ENCODE assay signal across 8 cellular contexts in the genomic region with DNA sequence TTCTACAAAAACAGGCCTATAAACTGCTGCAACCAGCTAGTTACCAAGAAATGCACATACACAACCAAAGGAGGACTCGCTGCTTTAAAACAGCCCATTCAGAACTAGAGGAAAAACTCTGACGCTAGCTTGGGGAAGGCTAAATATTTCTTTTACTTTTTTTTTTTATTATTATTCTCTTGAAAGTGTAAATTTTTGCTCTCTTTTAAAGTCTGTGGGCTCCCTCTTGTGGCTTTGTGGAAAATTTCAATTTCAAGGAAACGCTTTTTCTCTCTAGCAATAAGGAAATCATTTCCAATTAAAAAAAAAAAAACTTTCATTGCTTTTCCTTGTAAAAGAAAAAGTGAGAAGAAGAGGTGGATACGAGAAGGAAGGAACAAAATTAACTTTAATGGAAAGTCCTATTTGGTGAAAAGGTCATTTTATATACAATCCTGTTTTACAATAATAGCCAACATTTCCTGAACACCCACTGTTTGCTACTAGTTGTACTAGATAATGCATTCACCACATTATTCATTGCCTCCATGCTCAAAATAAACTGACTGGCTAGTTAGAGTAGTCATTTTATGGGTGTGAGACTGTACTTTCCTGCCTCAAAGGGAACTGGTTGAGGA. TPM values are rescaled to one million over a fixed set of nuclear protein-coding genes. Genes with fewer than 3 reads are reported as not detected.
DNase-seq lines count a peak whose midpoint lies in the region; ATAC-seq and TF ChIP-seq lines count a peak whose summit lies in the region.

No MANE protein-coding gene starts in this region.

- DNase-seq in AG20443 (ENCODE audit: low spot score) (peak; percentile 38), HAP-1 (ENCODE audit: low spot score in 2 of 2) (peak; percentile 12 to 36), SW480 (ENCODE audit: low spot score) (peak; percentile 42), hepatocyte (ENCODE audit: low spot score) (peak; percentile 62), testis (no peak), occipital lobe (lab: John Stamatoyannopoulos, UW) (no peak)

- H3K4me1 ChIP-seq in HAP-1 (peaks cover 3% of the 10 kb centered on the region; the same call in 1 of the 2 replicates), hepatocyte (ENCODE audit: insufficient read depth) (no peaks in the 10 kb centered on the region), testis (peaks cover 6% of the 10 kb centered on the region)

- H3K9me3 ChIP-seq in HAP-1: no peaks in the 10 kb centered on the region
- H3K9me3 ChIP-seq in hepatocyte (ENCODE audit: low read depth): no peaks in the 10 kb centered on the region
- no peaks in the 10 kb centered on the region for H3K9me3 ChIP-seq in testis

- no peak overlapping the region for H3K4me2 ChIP-seq in hepatocyte

- 11% methylated on average over 4 of the region's 4 CpGs for WGBS in hepatocyte (ENCODE audit: low lambda C conversion rate, missing lambda C conversion rate)
- 36 to 48% methylated on average over 4 of the region's 4 CpGs for WGBS in testis, 2 donors

- no peaks in the 10 kb centered on the region for H3K36me3 ChIP-seq in HAP-1 (replicated peaks)
- no peaks in the 10 kb centered on the region for H3K36me3 ChIP-seq in hepatocyte (replicated peaks; ENCODE audit: insufficient read depth, low read depth)
- H3K36me3 ChIP-seq in testis (ENCODE audit: low read depth, missing control alignments): no peaks in the 10 kb centered on the region

- H3K79me2 ChIP-seq in hepatocyte: no peaks in the 10 kb centered on the region

- H3K9me2 ChIP-seq in hepatocyte (replicated peaks; ENCODE audit: insufficient read depth): no peaks in the 10 kb centered on the region

- ATAC-seq in GM21526 (IDR thresholded peaks at IDR 0.05; ENCODE audit: low FRiP score, unreplicated experiment) (no peak), GM21529 (IDR thresholded peaks at IDR 0.05; ENCODE audit: unreplicated experiment) (no peak)

- H4K20me1 ChIP-seq in hepatocyte (ENCODE audit: insufficient read depth, poor library complexity, severe bottlenecking): no peaks in the 10 kb centered on the region

- H3K27me3 ChIP-seq in HAP-1 (ENCODE audit: low read depth) (no peaks in the 10 kb centered on the region), hepatocyte (no peaks in the 10 kb centered on the region), testis (no peaks in the 10 kb centered on the region)

- intact Hi-C loops in testis (cut with DNase I; ENCODE audit: low total_unique reads): loop anchor here (5.0 kb wide), 1 partner anchor 256 kb away; no protein-coding TSS in a partner anchor

- H3K4me3 ChIP-seq in HAP-1: no peak overlapping the region
- no peak overlapping the region for H3K4me3 ChIP-seq in hepatocyte
- H3K4me3 ChIP-seq in testis: no peak overlapping the region

- H2AFZ ChIP-seq in hepatocyte: no peak overlapping the region

- TF ChIP-seq CTCF in hepatocyte (IDR thresholded peaks at IDR 0.05; ENCODE audit: poor library complexity) (peak; percentile 81), testis (IDR thresholded peaks at IDR 0.05) (peak in 2 of 3 experiments; percentile 20 to 50)

- H3K27ac ChIP-seq in hepatocyte (no peak overlapping the region), testis (no peak overlapping the region)

- in situ Hi-C loops in HAP-1 (cut with MboI; ENCODE audit: low sequenced_read_pairs): loop anchor here (10.0 to 25.0 kb wide), 2 partner anchors 254 to 636 kb away; no protein-coding TSS in a partner anchor

- no peak for TF ChIP-seq POLR2A in testis (IDR thresholded peaks at IDR 0.05)

RNA-seq across cellular contexts. Expression of gene SAMMSON, which starts 51.2 kb away (rescaled TPM):
- total RNA-seq in hepatocyte (0.10 TPM in 1 of 2 replicates, not detected in the other), testis (1 to 10 TPM; 3.5 to 3.8 TPM), occipital lobe (0.47 TPM)
- polyA plus RNA-seq in hepatocyte (not detected in 2 replicates), testis (ENCODE audit: insufficient read depth, low read depth, low replicate concordance) (3.3 TPM)

Comparison
In these comparisons a context has a peak if more than half of its experiments do, and no peak if none do; other contexts are left out.
1. DNase-seq: peak in AG20443 (single experiment), HAP-1 (2 of 2), SW480 (single experiment) and hepatocyte (single experiment); none in testis (single experiment) and occipital lobe (single experiment).